8 cellular contexts compared by ENCODE assay signal in the genomic region with DNA sequence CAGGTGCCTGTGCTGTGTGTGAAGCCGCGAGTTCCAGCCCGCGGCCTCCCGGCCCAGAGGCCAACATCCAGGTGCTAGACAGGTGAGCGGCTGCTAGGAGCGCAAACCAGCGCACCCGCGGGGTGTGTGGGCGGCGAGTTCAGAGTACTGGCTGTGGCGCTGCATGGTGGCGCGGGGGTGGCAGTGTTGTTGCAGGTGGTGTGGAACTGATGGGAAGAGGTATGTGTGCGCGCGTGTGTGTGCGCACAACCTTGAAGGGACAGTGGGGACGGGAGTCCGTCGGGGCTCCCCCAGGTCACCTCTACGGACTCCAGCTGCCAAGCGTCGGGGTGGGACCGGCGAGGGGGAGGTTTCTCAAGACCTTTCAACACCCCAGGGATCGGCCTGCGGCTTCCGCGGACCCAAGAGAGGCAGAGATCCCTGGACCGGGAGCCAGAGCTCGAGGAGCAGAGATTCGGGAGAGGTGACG. TPM values are rescaled to one million over a fixed set of nuclear protein-coding genes. Genes with fewer than 3 reads are reported as not detected.
DNase-seq lines count a peak whose midpoint lies in the region; ATAC-seq and TF ChIP-seq lines count a peak whose summit lies in the region.

No MANE protein-coding gene starts in this region.

- peaks cover 18% of the 10 kb centered on the region for H3K27me3 Mint-ChIP-seq in Caco-2 (ENCODE audit: insufficient read depth, unreplicated experiment)
- peaks cover 92% of the 10 kb centered on the region for H3K27me3 Mint-ChIP-seq in progenitor cell of endocrine pancreas

- DNase-seq in Caco-2 (peak in 1 of 2 experiments; percentile 42), RPMI8226 (peak; percentile 64), progenitor cell of endocrine pancreas (ENCODE audit: low spot score, unreplicated experiment) (no peak), GDM1 (lab: John Stamatoyannopoulos, UW) (no peak)
- DNase-seq in effector memory CD4-positive, alpha-beta T cell: no peak

- POLR2A ChIA-PET in Caco-2 (lab: Charles Lee): interaction anchor here (1.0 kb wide), 1 partner anchor 242 kb away, joined by 4 read pairs; the partner anchor contains the start of gene RAD54L

- H3K4me3 Mint-ChIP-seq in Caco-2 (ENCODE audit: unreplicated experiment) (peak overlapping the region; percentile 78), progenitor cell of endocrine pancreas (ENCODE audit: low read depth) (peak overlapping the region; percentile 42)

- peak overlapping the region; percentile 42 for H3K27ac Mint-ChIP-seq in Caco-2 (ENCODE audit: unreplicated experiment)
- no peak overlapping the region for H3K27ac Mint-ChIP-seq in progenitor cell of endocrine pancreas

- CTCF ChIA-PET in Caco-2 (lab: Charles Lee): no interaction called here

- intact Hi-C loops in Caco-2 (cut with micrococcal nuclease; ENCODE audit: unreplicated experiment): no loop called here

- H3K27me3 ChIP-seq in Caco-2 (replicated peaks; ENCODE audit: control insufficient read depth, insufficient read depth, low read length): peaks cover 2% of the 10 kb centered on the region
- peaks cover 68% of the 10 kb centered on the region for H3K27me3 ChIP-seq in effector memory CD4-positive, alpha-beta T cell (replicated peaks; ENCODE audit: control insufficient read depth, insufficient read depth, low read length, poor library complexity, severe bottlenecking)

- no peak for TF ChIP-seq CTCF in Caco-2 (IDR thresholded peaks at IDR 0.05; ENCODE audit: insufficient read depth in 1 of 2, low read depth in 1 of 2, low read length in 1 of 2, severe bottlenecking in 1 of 2, unreplicated experiment in 1 of 2)
- no peak for TF ChIP-seq CTCF in progenitor cell of endocrine pancreas (IDR thresholded peaks at IDR 0.05; ENCODE audit: unreplicated experiment)

- H3K4me1 Mint-ChIP-seq in Caco-2 (ENCODE audit: low read depth, unreplicated experiment) (peaks cover 8% of the 10 kb centered on the region), progenitor cell of endocrine pancreas (ENCODE audit: low read depth) (peaks cover 10% of the 10 kb centered on the region)

- H3K9me3 Mint-ChIP-seq in Caco-2 (ENCODE audit: unreplicated experiment) (no peaks in the 10 kb centered on the region), progenitor cell of endocrine pancreas (ENCODE audit: low read depth) (no peaks in the 10 kb centered on the region)

- H3K4me3 ChIP-seq in Caco-2 (ENCODE audit: low read depth, low read length): peak overlapping the region; percentile 46
- H3K4me3 ChIP-seq in effector memory CD4-positive, alpha-beta T cell (ENCODE audit: insufficient read depth, low read depth, low read length, poor library complexity, severe bottlenecking): peak overlapping the region; percentile 39

- H3K9me3 ChIP-seq in Caco-2: no peaks in the 10 kb centered on the region
- H3K9me3 ChIP-seq in effector memory CD4-positive, alpha-beta T cell (ENCODE audit: control insufficient read depth, low read length): no peaks in the 10 kb centered on the region

- H3K36me3 ChIP-seq in Caco-2 (ENCODE audit: control insufficient read depth, insufficient read depth, low read length): no peaks in the 10 kb centered on the region
- no peaks in the 10 kb centered on the region for H3K36me3 ChIP-seq in effector memory CD4-positive, alpha-beta T cell (ENCODE audit: control insufficient read depth, insufficient read depth, low read length)

- no TSS peak for BruUV-seq in Caco-2 (replicated peaks; lab: Mats Ljungman, UMichigan)

- peaks cover 6% of the 10 kb centered on the region; the same call in 1 of the 2 replicates for H3K4me1 ChIP-seq in Caco-2
- H3K4me1 ChIP-seq in effector memory CD4-positive, alpha-beta T cell (ENCODE audit: control insufficient read depth, insufficient read depth, low read length, poor library complexity, severe bottlenecking): peaks cover 5% of the 10 kb centered on the region

- ATAC-seq in HG03521 (IDR thresholded peaks at IDR 0.05; ENCODE audit: unreplicated experiment) (no peak), GM21737 (IDR thresholded peaks at IDR 0.05; ENCODE audit: unreplicated experiment) (no peak), GM21447 (IDR thresholded peaks at IDR 0.05; ENCODE audit: unreplicated experiment) (no peak)

- H3K27ac ChIP-seq in effector memory CD4-positive, alpha-beta T cell (ENCODE audit: insufficient read depth, low read length, poor library complexity, severe bottlenecking): no peak overlapping the region

- H3K36me3 Mint-ChIP-seq in Caco-2 (ENCODE audit: insufficient read depth, unreplicated experiment) (peaks cover 4% of the 10 kb centered on the region), progenitor cell of endocrine pancreas (ENCODE audit: insufficient read depth) (no peaks in the 10 kb centered on the region)

RNA-seq across cellular contexts. Expression of gene DMBX1, which starts 0.4 kb away (rescaled TPM):
- total RNA-seq in Caco-2 (2022) (0.16 TPM in 1 of 2 replicates, not detected in the other), progenitor cell of endocrine pancreas (not detected in 2 replicates)
